Comparison of ENCODE assay signal across 1 cellular context in genomic region chr3:23709987-23710386, GRCh38.
TF ChIP-seq lines count a peak whose summit lies in the region.

No MANE protein-coding gene starts in this region.

TF ChIP-seq in GM23338, 12 proteins besides CTCF, POLR2A, EP300 and RAD21 (continued from another document):
- TF ChIP-seq ZNF462 (CRISPR knock-in tag; IDR thresholded peaks at IDR 0.05) = no peak
- TF ChIP-seq ETS1 (IDR thresholded peaks at IDR 0.05) = no peak
- TF ChIP-seq EZH2phosphoT487 (IDR thresholded peaks at IDR 0.05; ENCODE audit: unreplicated experiment) = no peak
- TF ChIP-seq ZNF331 (CRISPR knock-in tag; IDR thresholded peaks at IDR 0.05; ENCODE audit: low read depth) = no peak
- no peak for TF ChIP-seq CREB1 (CRISPR knock-in tag; IDR thresholded peaks at IDR 0.05; ENCODE audit: low read depth)
- no peak for TF ChIP-seq EZH2 (IDR thresholded peaks at IDR 0.05; ENCODE audit: low read depth, unreplicated experiment)
- TF ChIP-seq NANOG (IDR thresholded peaks at IDR 0.05; ENCODE audit: borderline replicate concordance) = no peak
- TF ChIP-seq POLR2AphosphoS5 (IDR thresholded peaks at IDR 0.05; ENCODE audit: low read depth) = no peak
- TF ChIP-seq STAT1 (IDR thresholded peaks at IDR 0.05; ENCODE audit: unreplicated experiment) = no peak
